Comparison of ENCODE assay signal across 12 cellular contexts in the genomic region with DNA sequence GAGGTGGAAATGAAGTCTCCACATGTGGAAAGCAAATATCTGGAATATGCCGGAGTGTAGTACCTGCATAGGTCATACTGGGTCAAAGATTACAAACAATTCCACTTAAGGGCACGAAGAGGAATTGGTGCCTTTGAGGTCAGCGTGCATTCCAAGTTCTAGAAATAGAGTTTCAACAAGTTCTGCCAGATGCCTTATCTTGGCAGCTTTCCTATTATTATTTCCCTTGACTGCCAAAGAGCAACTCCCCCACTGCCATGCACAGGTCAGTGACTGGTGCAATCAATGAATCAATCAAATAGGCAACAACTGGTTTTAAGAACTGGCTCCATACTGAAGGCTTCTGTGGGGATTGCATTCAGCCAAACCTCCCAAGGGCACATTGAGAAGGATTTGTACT.
DNase-seq lines count a peak whose midpoint lies in the region; ATAC-seq and TF ChIP-seq lines count a peak whose summit lies in the region.
"Had no signal": no experiment of that assay in that cellular context is flagged by ENCODE, and none has a peak within 500 bp of the region (broad histone marks: within the 10 kb centered on the region; RNA-seq: fewer than 3 reads in every experiment).

No MANE protein-coding gene starts in this region.

- WGBS in ectodermal cell, 2 experiments: 90 to 96% methylated on average over 3 of the region's 3 CpGs

- in situ Hi-C loops in GM13977 (cut with MboI; ENCODE audit: low pct_unique_long_range_greater_than_20kb, low sequenced_read_pairs, unreplicated experiment): no loop called here

- DNase-seq in LNCaP clone FGC (ENCODE audit: low read depth): peak; percentile 33
- DNase-seq in left lobe of liver (ENCODE audit: low spot score): peak; percentile 51
- no peak for DNase-seq in upper lobe of right lung
- no peak for DNase-seq in OCI-M2 (lab: John Stamatoyannopoulos, UW; ENCODE audit: unreplicated experiment)
- no peak for DNase-seq in GM13977 (ENCODE audit: low spot score)
- DNase-seq in Calu3: no peak
- DNase-seq: activated CD4-positive, alpha-beta T cell treated with anti-CD3 and anti-CD28 coated beads, Interleukin-2, amount 10 ng/mL, durations not matched to agents 24 days and 14 days; amniotic stem cell; NCI-H1048; small intestine had no signal

- TF ChIP-seq CTCF in LNCaP clone FGC (IDR thresholded peaks at IDR 0.05; ENCODE audit: control insufficient read depth, extremely low read depth, insufficient read depth) (no peak), upper lobe of right lung (IDR thresholded peaks at IDR 0.05) (no peak), GM13977 (IDR thresholded peaks at IDR 0.05; ENCODE audit: extremely low read depth, insufficient read depth, missing control alignments) (no peak), Calu3 (IDR thresholded peaks at IDR 0.05; ENCODE audit: unreplicated experiment) (no peak)

- no peaks in the 10 kb centered on the region for H3K36me3 Mint-ChIP-seq in Calu3 (ENCODE audit: insufficient read depth, unreplicated experiment)

- no peaks in the 10 kb centered on the region for H3K9me3 ChIP-seq in ectodermal cell (ENCODE audit: control insufficient read depth, low read length)
- H3K9me3 ChIP-seq in upper lobe of right lung: no peaks in the 10 kb centered on the region

- H3K4me1 ChIP-seq in ectodermal cell (ENCODE audit: control insufficient read depth, insufficient read depth, low read length) (peaks cover 24% of the 10 kb centered on the region), upper lobe of right lung (peaks cover 4% of the 10 kb centered on the region)

- H3K4me1 Mint-ChIP-seq in Calu3 (ENCODE audit: low read depth, unreplicated experiment): peaks cover 20% of the 10 kb centered on the region
- H3K4me1 Mint-ChIP-seq: activated CD4-positive, alpha-beta T cell treated with anti-CD3 and anti-CD28 coated beads, Interleukin-2, amount 10 ng/mL, durations not matched to agents 24 days and 14 days had no signal

- intact Hi-C loops in upper lobe of right lung (cut with DNase I): no loop called here
- intact Hi-C loops in Calu3 (cut with micrococcal nuclease; ENCODE audit: unreplicated experiment): no loop called here

- peak; percentile 85 for ATAC-seq in left lobe of liver
- peak; percentile 64 for ATAC-seq in upper lobe of right lung

- peak overlapping the region; percentile 77 for H3K27ac ChIP-seq in ectodermal cell (ENCODE audit: insufficient read depth, low read depth, low read length, poor library complexity, severe bottlenecking)
- H3K27ac ChIP-seq in upper lobe of right lung: no peak overlapping the region

- no peaks in the 10 kb centered on the region for H3K9me3 Mint-ChIP-seq in Calu3 (ENCODE audit: low read depth, unreplicated experiment)
- H3K9me3 Mint-ChIP-seq: activated CD4-positive, alpha-beta T cell treated with anti-CD3 and anti-CD28 coated beads, Interleukin-2, amount 10 ng/mL, durations not matched to agents 24 days and 14 days; stimulated activated naive CD8-positive, alpha-beta T cell treated with anti-CD3 and anti-CD28 coated beads, Interleukin-15, Interleukin-2, amounts not matched to agents 100 ng/mL and 50 ng/mL, for 24 hours had no signal

- H3K27me3 Mint-ChIP-seq in Calu3 (ENCODE audit: unreplicated experiment): no peaks in the 10 kb centered on the region

- CTCF ChIA-PET in Calu3 (lab: Charles Lee): interaction anchor here (1.4 kb wide), 1 partner anchor 20 kb away, joined by 3 read pairs; no protein-coding TSS in a partner anchor

- H3K4me3 Mint-ChIP-seq in Calu3 (ENCODE audit: low read depth, unreplicated experiment): no peak overlapping the region
- H3K4me3 Mint-ChIP-seq: activated CD4-positive, alpha-beta T cell treated with anti-CD3 and anti-CD28 coated beads, Interleukin-2, amount 10 ng/mL, durations not matched to agents 24 days and 14 days; stimulated activated naive CD8-positive, alpha-beta T cell treated with anti-CD3 and anti-CD28 coated beads, Interleukin-15, Interleukin-2, amounts not matched to agents 100 ng/mL and 50 ng/mL, for 24 hours had no signal

- H3K27me3 ChIP-seq in ectodermal cell (ENCODE audit: control insufficient read depth, insufficient read depth, low read length, poor library complexity, severe bottlenecking) (no peaks in the 10 kb centered on the region), upper lobe of right lung (no peaks in the 10 kb centered on the region)

- H3K27ac Mint-ChIP-seq in Calu3 (ENCODE audit: unreplicated experiment): no peak overlapping the region
- H3K27ac Mint-ChIP-seq: activated CD4-positive, alpha-beta T cell treated with anti-CD3 and anti-CD28 coated beads, Interleukin-2, amount 10 ng/mL, durations not matched to agents 24 days and 14 days; stimulated activated naive CD8-positive, alpha-beta T cell treated with anti-CD3 and anti-CD28 coated beads, Interleukin-15, Interleukin-2, amounts not matched to agents 100 ng/mL and 50 ng/mL, for 24 hours had no signal

- H3K36me3 ChIP-seq in ectodermal cell (ENCODE audit: control insufficient read depth, insufficient read depth, low read length) (no peaks in the 10 kb centered on the region), upper lobe of right lung (no peaks in the 10 kb centered on the region)

- no TSS peak for BruUV-seq in Calu3 (replicated peaks; lab: Mats Ljungman, UMichigan)

- no peak overlapping the region for H3K4me3 ChIP-seq in LNCaP clone FGC (ENCODE audit: low read depth, low read length)
- H3K4me3 ChIP-seq in ectodermal cell (ENCODE audit: insufficient read depth, low read depth, low read length): no peak overlapping the region
- H3K4me3 ChIP-seq in upper lobe of right lung: no peak overlapping the region

Comparison
In these comparisons a context has a peak if more than half of its experiments do, and no peak if none do; other contexts are left out.
1. DNase-seq: peak in LNCaP clone FGC (single experiment) and left lobe of liver (single experiment); none in upper lobe of right lung (single experiment), OCI-M2 (single experiment), GM13977 (single experiment) and Calu3 (single experiment).